1 cellular context compared by ENCODE assay signal in genomic region chr2:64649013-64649484, GRCh38.
A peak's percentile ranks its signal among the peaks of the same experiment; 100 is the strongest.
TF ChIP-seq lines count a peak whose summit lies in the region.

No MANE protein-coding gene starts in this region.

TF ChIP-seq in K562, 482 proteins besides CTCF, POLR2A, EP300 and RAD21 (continued from another document and continues in another):
- TF ChIP-seq MITF (IDR thresholded peaks at IDR 0.05) (no peak), MLX (CRISPR knock-in tag; conservative IDR thresholded peaks at IDR 0.05) (no peak), MAFK (IDR thresholded peaks at IDR 0.05; ENCODE audit: low read length) (no peak), ZNF778 (CRISPR knock-in tag; IDR thresholded peaks at IDR 0.05) (no peak), ZNF586 (CRISPR knock-in tag; conservative IDR thresholded peaks at IDR 0.05) (no peak), PRDM10 (IDR thresholded peaks at IDR 0.05; ENCODE audit: partially characterized antibody) (peak; percentile 57), MXI1 (IDR thresholded peaks at IDR 0.05; ENCODE audit: low read depth, low read length) (no peak), ZNF277 (CRISPR knock-in tag; IDR thresholded peaks at IDR 0.05; ENCODE audit: borderline replicate concordance) (no peak), DIDO1 (tag; IDR thresholded peaks at IDR 0.05; ENCODE audit: low read depth) (no peak), FOXO4 (CRISPR knock-in tag; IDR thresholded peaks at IDR 0.05) (no peak), MCM3 (IDR thresholded peaks at IDR 0.05) (no peak), ILF3 (IDR thresholded peaks at IDR 0.05; ENCODE audit: borderline replicate concordance) (no peak), SAP30 (IDR thresholded peaks at IDR 0.05; ENCODE audit: borderline replicate concordance, insufficient read depth, low read depth, low read length, poor library complexity, severe bottlenecking) (no peak), CREBBP (IDR thresholded peaks at IDR 0.05; ENCODE audit: low read depth, low read length) (no peak), ZNF695 (CRISPR knock-in tag; IDR thresholded peaks at IDR 0.05) (no peak), PTBP1 (IDR thresholded peaks at IDR 0.05; ENCODE audit: low read depth, low read length) (no peak), PCBP2 (IDR thresholded peaks at IDR 0.05; ENCODE audit: low read depth, low read length, poor library complexity, severe bottlenecking) (no peak), SIN3A (IDR thresholded peaks at IDR 0.05; ENCODE audit: borderline replicate concordance in 2 of 2, control insufficient read depth in 1 of 2, low read depth in 2 of 2, low read length in 2 of 2) (no peak), ZBTB40 (IDR thresholded peaks at IDR 0.05) (no peak), ZBTB40 (CRISPR knock-in tag; IDR thresholded peaks at IDR 0.05) (no peak), ZZZ3 (IDR thresholded peaks at IDR 0.05) (no peak), ZFX (CRISPR knock-in tag; IDR thresholded peaks at IDR 0.05) (peak; percentile 43), ADNP (tag; IDR thresholded peaks at IDR 0.05) (no peak), ATF7 (IDR thresholded peaks at IDR 0.05) (0 out of 2 replicates have a peak, but pooled peaks have one; percentile 21), YY1 (IDR thresholded peaks at IDR 0.05; ENCODE audit: borderline replicate concordance in 1 of 3, control insufficient read depth in 1 of 3, extremely low read depth in 1 of 3, insufficient read depth in 3 of 3, insufficient read length in 1 of 3, insufficient replicate concordance in 2 of 3, low read depth in 1 of 3, low read length in 2 of 3) (peak in 1 of 3 experiments; percentile 29), C11orf30 (IDR thresholded peaks at IDR 0.05; ENCODE audit: low read depth) (no peak)
